1 cellular context compared by ENCODE assay signal in the genomic region with DNA sequence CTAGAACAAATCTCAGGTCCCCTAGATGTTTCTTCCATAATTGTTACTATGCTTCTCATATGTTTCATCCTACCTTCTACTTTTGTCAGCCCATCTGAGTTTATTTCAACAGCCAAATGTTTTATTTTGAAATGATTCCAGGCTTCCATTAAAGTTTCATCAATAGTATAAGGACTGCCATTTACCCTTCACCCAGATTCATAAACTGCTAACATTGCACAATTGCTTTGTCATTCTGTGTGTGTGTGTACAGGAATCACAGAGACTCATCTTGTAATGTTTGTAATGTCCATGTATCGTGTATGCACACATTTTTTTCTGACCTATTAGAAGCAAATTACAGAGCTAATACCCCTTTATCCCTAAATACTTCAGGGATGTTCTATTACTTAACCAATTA.
TF ChIP-seq lines count a peak whose summit lies in the region.

No MANE protein-coding gene starts in this region.

TF ChIP-seq in IMR-90, 13 proteins besides CTCF, POLR2A, EP300 and RAD21:
- TF ChIP-seq, protein P1, sequence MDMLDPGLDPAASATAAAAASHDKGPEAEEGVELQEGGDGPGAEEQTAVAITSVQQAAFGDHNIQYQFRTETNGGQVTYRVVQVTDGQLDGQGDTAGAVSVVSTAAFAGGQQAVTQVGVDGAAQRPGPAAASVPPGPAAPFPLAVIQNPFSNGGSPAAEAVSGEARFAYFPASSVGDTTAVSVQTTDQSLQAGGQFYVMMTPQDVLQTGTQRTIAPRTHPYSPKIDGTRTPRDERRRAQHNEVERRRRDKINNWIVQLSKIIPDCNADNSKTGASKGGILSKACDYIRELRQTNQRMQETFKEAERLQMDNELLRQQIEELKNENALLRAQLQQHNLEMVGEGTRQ (IDR thresholded peaks at IDR 0.05; ENCODE audit: low read depth, low read length) = no peak
- TF ChIP-seq CHD1 (IDR thresholded peaks at IDR 0.05; ENCODE audit: low read depth, low read length) (no peak), FOS (IDR thresholded peaks at IDR 0.05; ENCODE audit: low read depth, low read length) (no peak), BHLHE40 (IDR thresholded peaks at IDR 0.05; ENCODE audit: low read depth, low read length) (no peak), RCOR1 (IDR thresholded peaks at IDR 0.05; ENCODE audit: insufficient replicate concordance, low read length) (no peak), MAZ (IDR thresholded peaks at IDR 0.05; ENCODE audit: borderline replicate concordance, low read depth, low read length) (no peak), SMC3 (IDR thresholded peaks at IDR 0.05; ENCODE audit: low read depth, low read length) (no peak), NFE2L2 (IDR thresholded peaks at IDR 0.05; ENCODE audit: low read depth, low read length) (peak; percentile 76; the same call in 1 of the 2 replicates), MAFK (IDR thresholded peaks at IDR 0.05; ENCODE audit: low read depth, low read length) (peak; percentile 91), CEBPB (IDR thresholded peaks at IDR 0.05; ENCODE audit: low read depth, low read length) (peak; percentile 95)
- TF ChIP-seq, protein P2, sequence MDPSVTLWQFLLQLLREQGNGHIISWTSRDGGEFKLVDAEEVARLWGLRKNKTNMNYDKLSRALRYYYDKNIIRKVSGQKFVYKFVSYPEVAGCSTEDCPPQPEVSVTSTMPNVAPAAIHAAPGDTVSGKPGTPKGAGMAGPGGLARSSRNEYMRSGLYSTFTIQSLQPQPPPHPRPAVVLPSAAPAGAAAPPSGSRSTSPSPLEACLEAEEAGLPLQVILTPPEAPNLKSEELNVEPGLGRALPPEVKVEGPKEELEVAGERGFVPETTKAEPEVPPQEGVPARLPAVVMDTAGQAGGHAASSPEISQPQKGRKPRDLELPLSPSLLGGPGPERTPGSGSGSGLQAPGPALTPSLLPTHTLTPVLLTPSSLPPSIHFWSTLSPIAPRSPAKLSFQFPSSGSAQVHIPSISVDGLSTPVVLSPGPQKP (IDR thresholded peaks at IDR 0.05; ENCODE audit: borderline replicate concordance, low read depth, low read length) = no peak
TF ChIP-seq in IMR-90: peak in this region for 3.
